Comparison of ENCODE assay signal across 15 cellular contexts in genomic region chr16:69013991-69014390, GRCh38.
"Had no signal": no experiment of that assay in that cellular context is flagged by ENCODE, and none has a peak within 500 bp of the region (broad histone marks: within the 10 kb centered on the region; RNA-seq: fewer than 3 reads in every experiment).

No MANE protein-coding gene starts in this region.

- H3K4me3 Mint-ChIP-seq: mesothelial cell of epicardium, natural killer cell, neural crest cell had no signal

- H3K4me1 ChIP-seq: esophagus muscularis mucosa had no signal

- H3K9me3 ChIP-seq: esophagus muscularis mucosa, heart right ventricle, ovary had no signal

- H3K4me1 Mint-ChIP-seq: natural killer cell had no signal

- H3K27ac Mint-ChIP-seq: mesothelial cell of epicardium, natural killer cell had no signal

- H3K27me3 ChIP-seq: esophagus muscularis mucosa, foreskin keratinocyte, heart right ventricle, ovary had no signal

- H3K27ac ChIP-seq: coronary artery, esophagus muscularis mucosa, foreskin keratinocyte, heart right ventricle, ovary had no signal

- H3K9me3 Mint-ChIP-seq: mesothelial cell of epicardium, natural killer cell had no signal

- H3K36me3 ChIP-seq: esophagus muscularis mucosa, ovary had no signal

- H3K4me3 ChIP-seq: coronary artery, esophagus muscularis mucosa, heart right ventricle, ovary had no signal

- H3K36me3 Mint-ChIP-seq: mesothelial cell of epicardium, natural killer cell had no signal

- DNase-seq: effector CD4-positive, alpha-beta T cell; foreskin keratinocyte; heart right ventricle; hypothalamus; islet precursor cell; natural killer cell; ovary; right cardiac atrium; small intestine; stimulated activated CD4-positive, alpha-beta T cell treated with anti-CD3 and anti-CD28 coated beads, Interleukin-12 subunit alpha, Interleukin-12 subunit beta, amount 100 ng/mL, for 4 hours; stimulated activated naive CD4-positive, alpha-beta T cell had no signal
